Comparison of ENCODE assay signal across 1 cellular context in the genomic region with DNA sequence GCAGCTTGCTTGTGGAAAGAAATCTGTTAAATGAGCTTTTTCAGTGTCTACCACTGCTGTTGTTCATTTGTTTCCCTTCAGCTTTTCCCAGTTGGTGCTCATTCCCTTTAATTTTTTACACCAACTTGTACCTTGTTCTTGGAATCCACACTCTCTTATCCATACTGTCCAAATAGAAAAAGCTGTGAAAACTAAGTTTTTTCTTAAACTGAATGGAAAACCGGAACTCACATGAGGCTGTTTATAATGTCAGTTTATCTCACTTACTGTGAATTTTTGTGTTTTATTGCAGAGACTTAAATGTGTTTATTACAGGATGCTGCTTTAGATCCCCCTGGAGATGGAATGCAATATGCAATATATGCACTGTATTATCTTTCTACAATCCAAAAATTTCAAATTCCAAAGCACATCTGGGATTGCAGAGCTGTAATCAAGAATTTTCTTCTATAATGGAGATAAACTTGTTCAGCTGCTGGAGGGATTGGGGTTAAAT.
A peak's percentile ranks its signal among the peaks of the same experiment; 100 is the strongest.
TF ChIP-seq lines count a peak whose summit lies in the region.

No MANE protein-coding gene starts in this region.

TF ChIP-seq in HepG2, 621 proteins besides CTCF, POLR2A, EP300 and RAD21 (continued from another document and continues in another):
- TF ChIP-seq, protein P1, sequence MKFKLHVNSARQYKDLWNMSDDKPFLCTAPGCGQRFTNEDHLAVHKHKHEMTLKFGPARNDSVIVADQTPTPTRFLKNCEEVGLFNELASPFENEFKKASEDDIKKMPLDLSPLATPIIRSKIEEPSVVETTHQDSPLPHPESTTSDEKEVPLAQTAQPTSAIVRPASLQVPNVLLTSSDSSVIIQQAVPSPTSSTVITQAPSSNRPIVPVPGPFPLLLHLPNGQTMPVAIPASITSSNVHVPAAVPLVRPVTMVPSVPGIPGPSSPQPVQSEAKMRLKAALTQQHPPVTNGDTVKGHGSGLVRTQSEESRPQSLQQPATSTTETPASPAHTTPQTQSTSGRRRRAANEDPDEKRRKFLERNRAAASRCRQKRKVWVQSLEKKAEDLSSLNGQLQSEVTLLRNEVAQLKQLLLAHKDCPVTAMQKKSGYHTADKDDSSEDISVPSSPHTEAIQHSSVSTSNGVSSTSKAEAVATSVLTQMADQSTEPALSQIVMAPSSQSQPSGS (CRISPR knock-in tag; IDR thresholded peaks at IDR 0.05) = no peak
- TF ChIP-seq, protein P2, sequence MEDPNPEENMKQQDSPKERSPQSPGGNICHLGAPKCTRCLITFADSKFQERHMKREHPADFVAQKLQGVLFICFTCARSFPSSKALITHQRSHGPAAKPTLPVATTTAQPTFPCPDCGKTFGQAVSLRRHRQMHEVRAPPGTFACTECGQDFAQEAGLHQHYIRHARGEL (CRISPR knock-in tag; IDR thresholded peaks at IDR 0.05) = no peak
- TF ChIP-seq ZNF12 (CRISPR knock-in tag; IDR thresholded peaks at IDR 0.05) (no peak), MAFK (conservative IDR thresholded peaks at IDR 0.05 in 1 of 2, IDR thresholded peaks at IDR 0.05 in 1 of 2; ENCODE audit: low read length in 2 of 2) (no peak), ZNF441 (CRISPR knock-in tag; IDR thresholded peaks at IDR 0.05; ENCODE audit: borderline replicate concordance) (no peak), ZBTB21 (CRISPR knock-in tag; IDR thresholded peaks at IDR 0.05) (no peak), ZNF737 (CRISPR knock-in tag; IDR thresholded peaks at IDR 0.05; ENCODE audit: borderline replicate concordance) (no peak), ZNF747 (CRISPR knock-in tag; IDR thresholded peaks at IDR 0.05; ENCODE audit: borderline replicate concordance) (no peak), ZNF841 (CRISPR knock-in tag; IDR thresholded peaks at IDR 0.05; ENCODE audit: borderline replicate concordance) (no peak), LCORL (IDR thresholded peaks at IDR 0.05) (no peak), LCORL (CRISPR knock-in tag; IDR thresholded peaks at IDR 0.05) (peak; percentile 4; the same call in 1 of the 2 replicates), RBAK (CRISPR knock-in tag; IDR thresholded peaks at IDR 0.05) (no peak), HNRNPH1 (optimal IDR thresholded peaks at IDR 0.05; ENCODE audit: low read depth, low read length) (no peak), SIN3B (IDR thresholded peaks at IDR 0.05; ENCODE audit: low read length) (no peak), MAZ (IDR thresholded peaks at IDR 0.05; ENCODE audit: borderline replicate concordance, low read depth, low read length) (no peak), MAZ (CRISPR knock-in tag; IDR thresholded peaks at IDR 0.05; ENCODE audit: low read depth) (no peak), PPARG (CRISPR knock-in tag; conservative IDR thresholded peaks at IDR 0.05) (no peak), TCF7 (IDR thresholded peaks at IDR 0.05; ENCODE audit: low read depth) (no peak), ZNF709 (CRISPR knock-in tag; IDR thresholded peaks at IDR 0.05) (no peak), CCDC6 (CRISPR knock-in tag; IDR thresholded peaks at IDR 0.05) (0 out of 2 replicates have a peak, but pooled peaks have one; percentile 18), MIER2 (CRISPR knock-in tag; IDR thresholded peaks at IDR 0.05) (no peak), RELA (CRISPR knock-in tag; IDR thresholded peaks at IDR 0.05) (no peak), RXRA (CRISPR knock-in tag; IDR thresholded peaks at IDR 0.05) (no peak), ZSCAN29 (CRISPR knock-in tag; conservative IDR thresholded peaks at IDR 0.05) (no peak), TEAD2 (CRISPR knock-in tag; IDR thresholded peaks at IDR 0.05) (no peak), ETV5 (CRISPR knock-in tag; IDR thresholded peaks at IDR 0.05; ENCODE audit: borderline replicate concordance) (no peak), HNRNPUL1 (IDR thresholded peaks at IDR 0.05; ENCODE audit: low read depth, low read length) (no peak), ZNF232 (CRISPR knock-in tag; IDR thresholded peaks at IDR 0.05; ENCODE audit: borderline replicate concordance) (no peak), NFKB2 (CRISPR knock-in tag; IDR thresholded peaks at IDR 0.05; ENCODE audit: borderline replicate concordance) (no peak), THYN1 (CRISPR knock-in tag; IDR thresholded peaks at IDR 0.05; ENCODE audit: borderline replicate concordance, low read depth) (no peak), SMC3 (IDR thresholded peaks at IDR 0.05; ENCODE audit: low read length) (no peak), SRF (IDR thresholded peaks at IDR 0.05; ENCODE audit: low read depth, low read length) (no peak), CBX1 (IDR thresholded peaks at IDR 0.05; ENCODE audit: low read depth) (no peak), YEATS2 (CRISPR knock-in tag; IDR thresholded peaks at IDR 0.05; ENCODE audit: borderline replicate concordance) (no peak; the same call in 1 of the 2 replicates), NCOA1 (CRISPR knock-in tag; IDR thresholded peaks at IDR 0.05) (no peak), ZNF143 (CRISPR knock-in tag; IDR thresholded peaks at IDR 0.05) (no peak), CENPT (CRISPR knock-in tag; IDR thresholded peaks at IDR 0.05; ENCODE audit: low read depth) (no peak), ZNF260 (CRISPR knock-in tag; IDR thresholded peaks at IDR 0.05; ENCODE audit: borderline replicate concordance, low read depth) (no peak), ZNF792 (CRISPR knock-in tag; IDR thresholded peaks at IDR 0.05) (no peak), ZNF230 (CRISPR knock-in tag; IDR thresholded peaks at IDR 0.05) (no peak), ZNF746 (CRISPR knock-in tag; IDR thresholded peaks at IDR 0.05) (no peak), ZSCAN31 (CRISPR knock-in tag; IDR thresholded peaks at IDR 0.05; ENCODE audit: low read depth) (no peak), YY1 (IDR thresholded peaks at IDR 0.05; ENCODE audit: insufficient read depth, insufficient replicate concordance, low read depth, low read length) (no peak), ZNF7 (CRISPR knock-in tag; IDR thresholded peaks at IDR 0.05) (no peak), POLR2G (IDR thresholded peaks at IDR 0.05; ENCODE audit: low read depth, low read length) (no peak), FOXP1 (IDR thresholded peaks at IDR 0.05) (no peak), FOXP1 (CRISPR knock-in tag; IDR thresholded peaks at IDR 0.05) (no peak), ADNP (CRISPR knock-in tag; IDR thresholded peaks at IDR 0.05) (no peak), SP1 (IDR thresholded peaks at IDR 0.05) (no peak), SP1 (CRISPR knock-in tag; IDR thresholded peaks at IDR 0.05) (no peak), IRF2 (CRISPR knock-in tag; IDR thresholded peaks at IDR 0.05) (no peak), RFXAP (CRISPR knock-in tag; IDR thresholded peaks at IDR 0.05; ENCODE audit: borderline replicate concordance) (no peak), NPAS2 (CRISPR knock-in tag; IDR thresholded peaks at IDR 0.05; ENCODE audit: borderline replicate concordance) (no peak), TCF7L2 (IDR thresholded peaks at IDR 0.05; ENCODE audit: low read depth, low read length) (no peak), BRCA1 (CRISPR knock-in tag; IDR thresholded peaks at IDR 0.05) (no peak), MLLT10 (CRISPR knock-in tag; IDR thresholded peaks at IDR 0.05) (no peak), KLF12 (CRISPR knock-in tag; IDR thresholded peaks at IDR 0.05; ENCODE audit: borderline replicate concordance) (0 out of 2 replicates have a peak, but pooled peaks have one; percentile 7), GTF3A (CRISPR knock-in tag; conservative IDR thresholded peaks at IDR 0.05) (0 out of 2 replicates have a peak, but pooled peaks have one; percentile 72)
- TF ChIP-seq, protein P3, sequence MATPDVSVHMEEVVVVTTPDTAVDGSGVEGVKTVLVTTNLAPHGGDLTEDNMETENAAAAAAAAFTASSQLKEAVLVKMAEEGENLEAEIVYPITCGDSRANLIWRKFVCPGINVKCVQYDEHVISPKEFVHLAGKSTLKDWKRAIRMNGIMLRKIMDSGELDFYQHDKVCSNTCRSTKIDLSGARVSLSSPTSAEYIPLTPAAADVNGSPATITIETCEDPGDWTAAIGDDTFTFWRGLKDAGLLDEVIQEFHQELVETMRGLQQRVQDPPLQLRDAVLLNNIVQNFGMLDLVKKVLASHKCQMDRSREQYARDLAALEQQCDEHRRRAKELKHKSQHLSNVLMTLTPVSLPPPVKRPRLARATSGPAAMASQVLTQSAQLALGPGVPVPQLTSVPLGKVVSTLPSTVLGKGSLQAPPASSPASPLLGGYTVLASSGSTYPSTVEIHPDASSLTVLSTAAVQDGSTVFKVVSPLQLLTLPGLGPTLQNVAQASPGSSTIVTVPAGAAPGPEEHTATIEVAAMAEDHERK (CRISPR knock-in tag; IDR thresholded peaks at IDR 0.05; ENCODE audit: low read depth) = no peak
- TF ChIP-seq, protein P4, sequence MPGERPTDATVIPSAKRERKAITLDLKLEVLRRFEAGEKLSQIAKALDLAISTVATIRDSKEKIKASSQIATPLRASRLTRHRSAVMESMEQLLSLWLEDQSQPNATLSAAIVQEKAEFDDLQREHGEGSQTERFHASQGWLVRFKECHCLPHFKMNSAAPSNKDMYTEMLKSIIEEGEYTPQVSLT (CRISPR knock-in tag; IDR thresholded peaks at IDR 0.05; ENCODE audit: borderline replicate concordance, low read depth) = no peak; the same call in 1 of the 2 replicates
- TF ChIP-seq, protein P5, sequence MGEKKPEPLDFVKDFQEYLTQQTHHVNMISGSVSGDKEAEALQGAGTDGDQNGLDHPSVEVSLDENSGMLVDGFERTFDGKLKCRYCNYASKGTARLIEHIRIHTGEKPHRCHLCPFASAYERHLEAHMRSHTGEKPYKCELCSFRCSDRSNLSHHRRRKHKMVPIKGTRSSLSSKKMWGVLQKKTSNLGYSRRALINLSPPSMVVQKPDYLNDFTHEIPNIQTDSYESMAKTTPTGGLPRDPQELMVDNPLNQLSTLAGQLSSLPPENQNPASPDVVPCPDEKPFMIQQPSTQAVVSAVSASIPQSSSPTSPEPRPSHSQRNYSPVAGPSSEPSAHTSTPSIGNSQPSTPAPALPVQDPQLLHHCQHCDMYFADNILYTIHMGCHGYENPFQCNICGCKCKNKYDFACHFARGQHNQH (CRISPR knock-in tag; IDR thresholded peaks at IDR 0.05) = no peak
- TF ChIP-seq, protein P6, sequence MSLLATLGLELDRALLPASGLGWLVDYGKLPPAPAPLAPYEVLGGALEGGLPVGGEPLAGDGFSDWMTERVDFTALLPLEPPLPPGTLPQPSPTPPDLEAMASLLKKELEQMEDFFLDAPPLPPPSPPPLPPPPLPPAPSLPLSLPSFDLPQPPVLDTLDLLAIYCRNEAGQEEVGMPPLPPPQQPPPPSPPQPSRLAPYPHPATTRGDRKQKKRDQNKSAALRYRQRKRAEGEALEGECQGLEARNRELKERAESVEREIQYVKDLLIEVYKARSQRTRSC (CRISPR knock-in tag; IDR thresholded peaks at IDR 0.05; ENCODE audit: low read depth) = no peak
- TF ChIP-seq, protein P7, sequence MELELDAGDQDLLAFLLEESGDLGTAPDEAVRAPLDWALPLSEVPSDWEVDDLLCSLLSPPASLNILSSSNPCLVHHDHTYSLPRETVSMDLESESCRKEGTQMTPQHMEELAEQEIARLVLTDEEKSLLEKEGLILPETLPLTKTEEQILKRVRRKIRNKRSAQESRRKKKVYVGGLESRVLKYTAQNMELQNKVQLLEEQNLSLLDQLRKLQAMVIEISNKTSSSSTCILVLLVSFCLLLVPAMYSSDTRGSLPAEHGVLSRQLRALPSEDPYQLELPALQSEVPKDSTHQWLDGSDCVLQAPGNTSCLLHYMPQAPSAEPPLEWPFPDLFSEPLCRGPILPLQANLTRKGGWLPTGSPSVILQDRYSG (CRISPR knock-in tag; IDR thresholded peaks at IDR 0.05) = 0 out of 2 replicates have a peak, but pooled peaks have one; percentile 14
- TF ChIP-seq, protein P8, sequence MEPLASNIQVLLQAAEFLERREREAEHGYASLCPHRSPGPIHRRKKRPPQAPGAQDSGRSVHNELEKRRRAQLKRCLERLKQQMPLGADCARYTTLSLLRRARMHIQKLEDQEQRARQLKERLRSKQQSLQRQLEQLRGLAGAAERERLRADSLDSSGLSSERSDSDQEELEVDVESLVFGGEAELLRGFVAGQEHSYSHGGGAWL (CRISPR knock-in tag; IDR thresholded peaks at IDR 0.05) = no peak
